Comparison of ENCODE assay signal across 24 cellular contexts in the genomic region with DNA sequence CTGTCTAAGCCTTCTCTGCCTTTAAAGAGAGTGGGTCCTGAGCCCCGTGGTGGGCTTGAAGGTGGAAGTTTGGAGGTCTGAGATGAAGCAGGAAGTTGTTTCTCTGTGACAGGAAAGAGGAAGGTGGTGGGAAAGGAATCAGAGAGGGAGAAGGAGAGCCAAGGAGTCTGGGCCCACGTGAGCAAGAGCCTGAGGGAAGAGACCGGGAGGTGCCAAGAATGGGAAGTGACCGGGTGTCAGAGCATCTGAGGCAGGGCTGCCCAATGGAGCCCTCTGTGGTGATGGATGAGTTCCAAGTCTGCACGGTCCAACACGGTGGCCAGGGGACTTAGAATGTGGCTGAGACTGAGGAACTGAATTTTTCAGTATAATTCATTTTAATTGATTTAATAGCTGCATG. TPM values are rescaled to one million over a fixed set of nuclear protein-coding genes. Genes with fewer than 3 reads are reported as not detected.
"Had no signal": no experiment of that assay in that cellular context is flagged by ENCODE, and none has a peak within 500 bp of the region (broad histone marks: within the 10 kb centered on the region; RNA-seq: fewer than 3 reads in every experiment).

No MANE protein-coding gene starts in this region.

- H3K4me3 Mint-ChIP-seq: immature natural killer cell, natural killer cell, neural progenitor cell had no signal

- H3K4me2 ChIP-seq: neural progenitor cell had no signal

- H3K27ac ChIP-seq: dorsolateral prefrontal cortex, gastrocnemius medialis, heart right ventricle, neural progenitor cell, parathyroid adenoma, psoas muscle, stomach, thoracic aorta, transverse colon had no signal

- H2AFZ ChIP-seq: neural progenitor cell, parathyroid adenoma had no signal

- H3K9me3 Mint-ChIP-seq: immature natural killer cell, natural killer cell, neural progenitor cell had no signal

- H3K36me3 ChIP-seq: neural progenitor cell, transverse colon had no signal

- ATAC-seq: esophagus mucosa, heart right ventricle, left cardiac atrium, left ventricle myocardium superior, natural killer cell, sciatic nerve had no signal

- FAIRE-seq: endometrium, kidney had no signal

- H3K36me3 Mint-ChIP-seq: immature natural killer cell, natural killer cell, neural progenitor cell had no signal

- H3K27me3 ChIP-seq: dorsolateral prefrontal cortex, gastrocnemius medialis, heart right ventricle, neural progenitor cell, stomach, transverse colon had no signal

- H3K9me3 ChIP-seq: gastrocnemius medialis, heart right ventricle, psoas muscle, stomach, thoracic aorta, transverse colon had no signal

- H3K27ac Mint-ChIP-seq: natural killer cell, neural progenitor cell had no signal

- H3K4me1 Mint-ChIP-seq: immature natural killer cell, natural killer cell had no signal

- H3K4me3 ChIP-seq: dorsolateral prefrontal cortex, gastrocnemius medialis, heart right ventricle, neural progenitor cell, psoas muscle, stomach, thoracic aorta, transverse colon had no signal

- H3K4me1 ChIP-seq: neural progenitor cell, parathyroid adenoma, psoas muscle, stomach, transverse colon had no signal

- H3K79me2 ChIP-seq: parathyroid adenoma had no signal

- H3K9ac ChIP-seq: neural progenitor cell, parathyroid adenoma had no signal

- DNase-seq: central memory CD4-positive, alpha-beta T cell; cortex of kidney; effector CD8-positive, alpha-beta T cell; gastrocnemius medialis; heart right ventricle; immature natural killer cell; left cardiac atrium; left ventricle myocardium superior; natural killer cell; psoas muscle; retina; stimulated activated naive CD4-positive, alpha-beta T cell; stomach; transverse colon had no signal

RNA-seq across cellular contexts. Expression of a gene that starts 24.6 kb away (rescaled TPM):
- total RNA-seq: lung microvascular endothelial cell, myocyte, natural killer cell had no signal
- polyA plus RNA-seq: immature natural killer cell had no signal
